In the genomic region with DNA sequence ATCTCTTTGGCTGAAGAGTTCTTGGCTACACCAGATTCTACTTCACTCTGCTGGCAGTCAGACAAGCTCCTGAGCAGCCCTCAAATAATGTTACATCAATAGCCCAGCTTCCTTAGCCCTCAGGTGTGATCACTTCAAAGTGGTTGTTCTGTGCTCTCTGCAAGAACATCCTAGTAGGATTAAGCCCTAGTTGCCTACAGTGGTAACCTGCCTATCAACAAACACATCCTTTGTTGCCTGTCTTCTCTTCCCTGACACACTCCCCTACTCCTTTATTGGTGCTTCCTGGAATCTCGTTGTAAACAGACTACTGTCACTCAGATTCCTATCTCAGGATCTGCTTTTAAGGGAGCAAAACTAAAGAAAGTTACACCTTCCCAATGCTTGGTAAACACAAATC, we compare ENCODE assay signal across 15 cellular contexts.
"Had no signal": no experiment of that assay in that cellular context is flagged by ENCODE, and none has a peak within 500 bp of the region (broad histone marks: within the 10 kb centered on the region; RNA-seq: fewer than 3 reads in every experiment).

No MANE protein-coding gene starts in this region.

- H3K27ac ChIP-seq: tibial artery, uterus had no signal

- ATAC-seq: activated CD8-positive, alpha-beta memory T cell treated with anti-CD3 and anti-CD28 coated beads, Interleukin-2, amount 10 ng/mL, durations not matched to agents 7 days and 5 days; left lobe of liver had no signal

- H3K4me1 ChIP-seq: uterus had no signal

- H3K36me3 ChIP-seq: tibial artery, uterus had no signal

- FAIRE-seq: bronchial epithelial cell, frontal cortex, kidney had no signal

- DNase-seq: activated CD4-positive, alpha-beta memory T cell treated with anti-CD3 and anti-CD28 coated beads, Interleukin-2, amount 10 ng/mL, durations not matched to agents 7 days and 5 days; activated CD4-positive, alpha-beta T cell treated with anti-CD3 and anti-CD28 coated beads for 48 hours; activated CD4-positive, CD25-positive, alpha-beta regulatory T cell; activated CD8-positive, alpha-beta memory T cell treated with anti-CD3 and anti-CD28 coated beads, Interleukin-2, amount 10 ng/mL, durations not matched to agents 7 days and 5 days; cerebellar nuclear complex; cortex of kidney; effector CD4-positive, alpha-beta T cell; kidney; retina; stimulated activated naive CD4-positive, alpha-beta T cell; tibial artery; uterus had no signal

- H3K27me3 ChIP-seq: tibial artery, uterus had no signal

- H3K9me3 ChIP-seq: tibial artery, uterus had no signal

- H3K4me3 ChIP-seq: tibial artery, uterus had no signal
